In genomic region chr17:50264263-50265113, GRCh38 we compare ENCODE assay signal across 11 cellular contexts. TPM values are rescaled to one million over a fixed set of nuclear protein-coding genes. Genes with fewer than 3 reads are reported as not detected.
DNase-seq lines count a peak whose midpoint lies in the region; ATAC-seq, FAIRE-seq and TF ChIP-seq lines count a peak whose summit lies in the region.
"Had no signal": no experiment of that assay in that cellular context is flagged by ENCODE, and none has a peak within 500 bp of the region (broad histone marks: within the 10 kb centered on the region; RNA-seq: fewer than 3 reads in every experiment).

No MANE protein-coding gene starts in this region.

- H2AFZ ChIP-seq in HepG2 (ENCODE audit: low read length), result no peak overlapping the region

- no peak for TF ChIP-seq POLR2A in HepG2 (IDR thresholded peaks at IDR 0.05; ENCODE audit: insufficient read depth in 1 of 2, low read depth in 2 of 2, low read length in 2 of 2)

- H4K20me1 ChIP-seq in HepG2 (ENCODE audit: insufficient read depth, low read length), result no peaks in the 10 kb centered on the region

- no peak for FAIRE-seq in HepG2 (lab: Jason Lieb, UNC)

- ATAC-seq in HepG2, result no peak
- ATAC-seq in HG03457 (IDR thresholded peaks at IDR 0.05; ENCODE audit: unreplicated experiment), result no peak
- no peak for ATAC-seq in GM21825 (IDR thresholded peaks at IDR 0.05; ENCODE audit: unreplicated experiment)

- in situ Hi-C loops in HepG2 (cut with HindIII; ENCODE audit: extremely low pct_ligation_motif_present, low pct_unique_long_range_greater_than_20kb), result no loop called here

- H3K9ac ChIP-seq in muscle layer of colon (ENCODE audit: low read length), result peak overlapping the region; percentile 1
- H3K9ac ChIP-seq in HepG2 (ENCODE audit: insufficient read depth, low read depth, low read length), result no peak overlapping the region

- H3K9me3 ChIP-seq in muscle layer of colon (ENCODE audit: low read length) (no peaks in the 10 kb centered on the region), HepG2 (ENCODE audit: low read length) (no peaks in the 10 kb centered on the region)

- intact Hi-C loops in HepG2 (cut with micrococcal nuclease; ENCODE audit: unreplicated experiment), result no loop called here

- DNase-seq in AG09309 (ENCODE audit: low read depth) (no peak), HK-2 (ENCODE audit: unreplicated experiment) (peak; percentile 50), choroid plexus epithelial cell (ENCODE audit: low read depth) (no peak), HepG2 (ENCODE audit: low spot score) (no peak), DMS79 treated with DMSO at 0.1 percent for 48 hours (lab: John Stamatoyannopoulos, UW) (no peak)
- DNase-seq: NCI-H2107 had no signal

- no peak for TF ChIP-seq RAD21 in HepG2 (CRISPR knock-in tag; IDR thresholded peaks at IDR 0.05)

- no peak for TF ChIP-seq CTCF in AG09309 (IDR thresholded peaks at IDR 0.05; ENCODE audit: control insufficient read depth, insufficient read depth, low read depth, low read length, missing control alignments)
- no peak for TF ChIP-seq CTCF in choroid plexus epithelial cell (conservative IDR thresholded peaks at IDR 0.05; ENCODE audit: low read depth, low read length)
- TF ChIP-seq CTCF in HepG2 (CRISPR knock-in tag; IDR thresholded peaks at IDR 0.05), result no peak

- H3K79me2 ChIP-seq in HepG2 (ENCODE audit: insufficient read depth, low read length), result no peaks in the 10 kb centered on the region

- peak overlapping the region; percentile 72 for H3K27ac ChIP-seq in muscle layer of colon (ENCODE audit: low read depth, low read length)
- no peak overlapping the region for H3K27ac ChIP-seq in HepG2 (ENCODE audit: extremely low read length, insufficient read depth, low read length)
- H3K27ac ChIP-seq: C4-2B had no signal

- no TSS peak for BruUV-seq in HepG2 (replicated peaks; lab: Mats Ljungman, UMichigan)

- H3K4me1 ChIP-seq in muscle layer of colon (ENCODE audit: insufficient read depth, low read length) (peaks cover 66% of the 10 kb centered on the region), HepG2 (ENCODE audit: insufficient read depth, low read length) (peaks cover 17% of the 10 kb centered on the region; the same call in 1 of the 2 replicates)

- no peak overlapping the region for H3K4me2 ChIP-seq in HepG2 (ENCODE audit: low read depth, low read length)

- H3K27me3 ChIP-seq in muscle layer of colon (ENCODE audit: control insufficient read depth in 1 of 2, insufficient read depth in 2 of 2, low read length in 2 of 2) (no peaks in the 10 kb centered on the region), HepG2 (ENCODE audit: control insufficient read depth in 1 of 2, insufficient read depth in 2 of 2, low read length in 2 of 2) (peaks cover 20 to 83% of the 10 kb centered on the region in 2 experiments)

- POLR2A ChIA-PET in HepG2 (lab: Yijun Ruan, JAX), result no interaction called here

- H3K36me3 ChIP-seq in muscle layer of colon (ENCODE audit: insufficient read depth, low read length) (no peaks in the 10 kb centered on the region), HepG2 (replicated peaks in 1 of 2; ENCODE audit: control insufficient read depth in 1 of 2, insufficient read depth in 2 of 2, low read length in 2 of 2) (no peaks in the 10 kb centered on the region)

- H3K4me3 ChIP-seq in AG09309 (ENCODE audit: control insufficient read depth, low read depth, low read length) (peak overlapping the region; percentile 41), choroid plexus epithelial cell (ENCODE audit: low read depth, low read length) (peak overlapping the region; percentile 3), muscle layer of colon (ENCODE audit: low read depth in 1 of 2, low read length in 2 of 2) (peak overlapping the region in 1 of 2 donors; percentile 13), HepG2 (replicated peaks in 1 of 3; ENCODE audit: insufficient read depth in 1 of 3, low read depth in 2 of 3, low read length in 3 of 3) (no peak overlapping the region)

- WGBS in HepG2 (ENCODE audit: low lambda C conversion rate), result 35% methylated on average over 22 of the region's 23 CpGs

- CTCF ChIA-PET in HepG2 (lab: Yijun Ruan, JAX; ENCODE audit: low intra/inter-chr PET ratio, low total read pairs), result no interaction called here

- TF ChIP-seq EP300 in HepG2 (IDR thresholded peaks at IDR 0.05; ENCODE audit: low read depth in 2 of 2, low read length in 2 of 2) (no peak), HepG2 (CRISPR knock-in tag; IDR thresholded peaks at IDR 0.05; ENCODE audit: borderline replicate concordance) (no peak)

TF ChIP-seq in HepG2, 621 proteins besides CTCF, POLR2A, EP300 and RAD21:
- TF ChIP-seq U2AF1 (optimal IDR thresholded peaks at IDR 0.05; ENCODE audit: low read depth, low read length) (no peak), SALL2 (CRISPR knock-in tag; IDR thresholded peaks at IDR 0.05) (no peak), ZFP1 (CRISPR knock-in tag; IDR thresholded peaks at IDR 0.05) (no peak), HOMEZ (CRISPR knock-in tag; IDR thresholded peaks at IDR 0.05; ENCODE audit: low read depth) (no peak), ZFP36L1 (CRISPR knock-in tag; IDR thresholded peaks at IDR 0.05) (no peak), ZFP82 (CRISPR knock-in tag; IDR thresholded peaks at IDR 0.05; ENCODE audit: borderline replicate concordance) (no peak), ZNF451 (CRISPR knock-in tag; IDR thresholded peaks at IDR 0.05) (no peak), ZNF577 (CRISPR knock-in tag; IDR thresholded peaks at IDR 0.05; ENCODE audit: borderline replicate concordance, low read depth) (no peak), GMEB2 (CRISPR knock-in tag; IDR thresholded peaks at IDR 0.05; ENCODE audit: low read depth) (no peak)

RNA-seq across cellular contexts. Expression of gene TMEM92, which starts 9.8 kb away (rescaled TPM):
- not detected in 2 replicates for total RNA-seq in HepG2 (2016; rRNA removed; fragmentation: Illumina TruSeq; extraction: Trizol)
- total RNA-seq in HepG2 (2016; cell fraction: cytosol; rRNA removed; fragmentation: Illumina TruSeq; extraction: Trizol; ENCODE audit: low read depth), result not detected in 2 replicates
- not detected in 2 replicates for total RNA-seq in HepG2 (2016; cell fraction: insoluble cytoplasmic fraction; rRNA removed; fragmentation: Illumina TruSeq; extraction: Trizol)
- 0.14 TPM in 1 of 2 replicates, not detected in the other for total RNA-seq in HepG2 (2016; cell fraction: membrane; rRNA removed; fragmentation: Illumina TruSeq; extraction: Trizol)
- total RNA-seq in HepG2 (2016; cell fraction: nucleus; rRNA removed; fragmentation: Illumina TruSeq; extraction: Trizol), result not detected in 2 replicates
- 0.07 and 0.10 TPM in 2 replicates for polyA plus RNA-seq in HepG2 (2011; rRNA removed)
- polyA plus RNA-seq in HepG2 (2011; cell fraction: cytosol; rRNA removed), result 0.25 and 0.47 TPM in 2 replicates
- polyA plus RNA-seq in HepG2 (2011; cell fraction: nucleus; rRNA removed), result 0.07 and 0.08 TPM in 2 replicates
- polyA plus RNA-seq in HepG2 (2012), result 0.11 and 0.31 TPM in 2 replicates
- 0.05 and 0.06 TPM in 2 replicates for polyA plus RNA-seq in HepG2 (2016; cell fraction: cytosol; fragmentation: Illumina TruSeq; extraction: Trizol; ENCODE audit: low read depth)
- not detected in 2 replicates for polyA plus RNA-seq in HepG2 (2016; cell fraction: insoluble cytoplasmic fraction; fragmentation: Illumina TruSeq; extraction: Trizol; ENCODE audit: low read depth)
- 0.23 TPM in 1 of 2 replicates, not detected in the other for polyA plus RNA-seq in HepG2 (2016; cell fraction: membrane; fragmentation: Illumina TruSeq; extraction: Trizol; ENCODE audit: low read depth)
- not detected in 2 replicates for polyA plus RNA-seq in HepG2 (2016; cell fraction: nucleus; fragmentation: Illumina TruSeq; extraction: Trizol; ENCODE audit: insufficient read depth, low read depth)
- polyA minus RNA-seq in HepG2 (2011; rRNA and poly(A)+ RNA removed; ENCODE audit: low replicate concordance), result 0.32 and 15.1 TPM in 2 replicates
- polyA minus RNA-seq in HepG2 (2011; cell fraction: cytosol; rRNA and poly(A)+ RNA removed), result not detected in 2 replicates
- not detected in 2 replicates for polyA minus RNA-seq in HepG2 (2011; cell fraction: nucleus; rRNA and poly(A)+ RNA removed)
- polyA plus RNA-seq: neural cell had no signal

Comparison
In these comparisons a context has a peak if more than half of its experiments do, and no peak if none do; other contexts are left out.
1. H3K4me3 ChIP-seq: peak in AG09309 (single experiment) and choroid plexus epithelial cell (single experiment); none in HepG2 (0 of 3).